Comparison of ENCODE assay signal across 32 cellular contexts in the genomic region with DNA sequence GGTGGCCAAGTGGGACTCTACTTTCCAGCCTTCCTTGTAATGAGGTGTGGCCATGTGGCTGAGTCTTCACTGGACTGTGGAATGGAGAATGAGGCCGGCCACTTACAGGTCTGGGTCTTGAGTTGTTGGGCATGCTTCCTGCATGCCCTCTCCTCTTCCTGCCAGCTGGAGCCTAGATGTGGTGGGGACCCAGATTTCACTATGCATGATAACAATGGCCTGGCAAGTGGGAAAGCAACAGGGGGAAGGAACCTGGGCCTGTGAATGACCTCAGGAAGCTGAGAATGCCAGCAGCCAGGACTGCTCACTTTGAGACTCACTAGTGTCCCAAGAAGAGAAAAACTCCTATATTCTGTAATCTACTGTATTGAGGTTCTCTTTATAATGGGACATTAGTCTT. TPM values are rescaled to one million over a fixed set of nuclear protein-coding genes. Genes with fewer than 3 reads are reported as not detected.
"Had no signal": no experiment of that assay in that cellular context is flagged by ENCODE, and none has a peak within 500 bp of the region (broad histone marks: within the 10 kb centered on the region; RNA-seq: fewer than 3 reads in every experiment).

No MANE protein-coding gene starts in this region.

- H3K79me2 ChIP-seq: parathyroid adenoma had no signal

- H3K27me3 ChIP-seq: colonic mucosa, right lobe of liver, testis, tibial artery, upper lobe of right lung, uterus had no signal

- H3K27ac ChIP-seq: colonic mucosa, esophagus muscularis mucosa, lower lobe of right lung, neutrophil, parathyroid adenoma, right lobe of liver, testis, tibial artery, upper lobe of right lung, uterus had no signal

- H3K4me3 Mint-ChIP-seq: central memory CD8-positive, alpha-beta T cell; immature natural killer cell; natural killer cell had no signal

- H3K4me1 Mint-ChIP-seq: central memory CD8-positive, alpha-beta T cell; immature natural killer cell; natural killer cell had no signal

- H3K4me3 ChIP-seq: colonic mucosa, esophagus muscularis mucosa, lower lobe of right lung, right lobe of liver, smooth muscle cell, stomach, testis, tibial artery, upper lobe of right lung, uterus had no signal

- H3K36me3 Mint-ChIP-seq: immature natural killer cell, natural killer cell had no signal

- H3K9me3 ChIP-seq: colonic mucosa, esophagus muscularis mucosa, lower lobe of right lung, neutrophil, right lobe of liver, stomach, testis, tibial artery, upper lobe of right lung, uterus had no signal

- H3K4me2 ChIP-seq: smooth muscle cell had no signal

- H3K4me1 ChIP-seq: colonic mucosa, esophagus muscularis mucosa, parathyroid adenoma, right lobe of liver, upper lobe of right lung, uterus had no signal

- H3K9me3 Mint-ChIP-seq: central memory CD8-positive, alpha-beta T cell; immature natural killer cell; natural killer cell had no signal

- H2AFZ ChIP-seq: parathyroid adenoma had no signal

- H3K9ac ChIP-seq: parathyroid adenoma had no signal

- H3K36me3 ChIP-seq: colonic mucosa, esophagus muscularis mucosa, lower lobe of right lung, neutrophil, right lobe of liver, stomach, tibial artery, upper lobe of right lung, uterus had no signal

- ATAC-seq: left ventricle myocardium superior, lower lobe of right lung, natural killer cell, right lobe of liver, upper lobe of right lung had no signal

- H3K27ac Mint-ChIP-seq: immature natural killer cell, natural killer cell, progenitor cell of endocrine pancreas had no signal

- DNase-seq: colonic mucosa; foreskin melanocyte; hypothalamus; immature natural killer cell; islet precursor cell; left ventricle myocardium superior; lower lobe of right lung; natural killer cell; right lobe of liver; stimulated activated CD4-positive, alpha-beta T cell treated with anti-CD3 and anti-CD28 coated beads, Interleukin-12 subunit alpha, Interleukin-12 subunit beta, amount 100 ng/mL, for 4 hours; stimulated activated CD4-positive, alpha-beta T cell treated with anti-CD3 and anti-CD28 coated beads, Interleukin-1b, Interleukin-23, amount 100 ng/mL, for 48 hours; stimulated activated CD4-positive, alpha-beta T cell treated with anti-CD3 and anti-CD28 coated beads, Interleukin-4, amount 100 ng/mL, for 1 hour; stimulated activated CD8-positive, alpha-beta memory T cell treated with anti-CD3 and anti-CD28 coated beads, Interleukin-4, amount 100 ng/mL, for 48 hours; stimulated activated naive CD4-positive, alpha-beta T cell; stomach; testis; upper lobe of right lung; uterus had no signal

RNA-seq across cellular contexts. Expression of a gene that starts 8.5 kb away (rescaled TPM):
- total RNA-seq: chondrocyte, colonic mucosa, dermis microvascular lymphatic vessel endothelial cell, epithelial cell of proximal tubule, mesenteric fat pad, myocyte, natural killer cell, smooth muscle cell, subcutaneous adipose tissue, uterus had no signal
- polyA plus RNA-seq: immature natural killer cell, neural cell, smooth muscle cell had no signal

RNA-seq across cellular contexts. Expression of a gene that starts 51.4 kb away (rescaled TPM):
- total RNA-seq: dermis microvascular lymphatic vessel endothelial cell, epithelial cell of proximal tubule, progenitor cell of endocrine pancreas had no signal
- polyA plus RNA-seq: neural cell had no signal
